In genomic region chr4:188145626-188146025, GRCh38 we compare ENCODE assay signal across 30 cellular contexts. TPM values are rescaled to one million over a fixed set of nuclear protein-coding genes. Genes with fewer than 3 reads are reported as not detected.
"Had no signal": no experiment of that assay in that cellular context is flagged by ENCODE, and none has a peak within 500 bp of the region (broad histone marks: within the 10 kb centered on the region; RNA-seq: fewer than 3 reads in every experiment).

No MANE protein-coding gene starts in this region.

- H3K4me3 ChIP-seq: adrenal gland, left ventricle myocardium inferior, lung, mucosa of descending colon, spleen, testis had no signal

- H3K27ac ChIP-seq: adrenal gland, left ventricle myocardium inferior, spleen, testis, WERI-Rb-1 had no signal

- H3K27me3 ChIP-seq: adrenal gland, spleen, testis had no signal

- DNase-seq: activated CD4-positive, alpha-beta memory T cell treated with anti-CD3 and anti-CD28 coated beads for 36 hours; activated CD4-positive, alpha-beta T cell treated with anti-CD3 and anti-CD28 coated beads, Interleukin-2, amount 10 ng/mL, durations not matched to agents 24 days and 14 days; activated CD8-positive, alpha-beta memory T cell treated with anti-CD3 and anti-CD28 coated beads, Interleukin-2, amount 50 U/mL, for 4 hours; activated effector memory CD4-positive, alpha-beta T cell treated with anti-CD3 and anti-CD28 coated beads, Interleukin-2, amount 50 U/mL, for 16 hours; activated naive CD4-positive, alpha-beta T cell treated with anti-CD3 and anti-CD28 coated beads for 36 hours; activated naive CD8-positive, alpha-beta T cell treated with anti-CD3 and anti-CD28 coated beads for 36 hours; activated T-cell treated with anti-CD3 and anti-CD28 coated beads, Interleukin-2, amount 50 U/mL, for 1 hour; adrenal gland; aorta; endodermal cell; islet precursor cell; left ventricle myocardium inferior; mucosa of descending colon; posterior cingulate gyrus; right cardiac atrium; spleen; stimulated activated naive CD4-positive, alpha-beta T cell; T-helper 9 cell; testis; WERI-Rb-1 had no signal

RNA-seq across cellular contexts. Expression of gene TRIML1, which starts 6.4 kb away (rescaled TPM):
- total RNA-seq: activated CD4-positive, alpha-beta memory T cell treated with anti-CD3 and anti-CD28 coated beads for 36 hours; activated CD4-positive, alpha-beta T cell treated with anti-CD3 and anti-CD28 coated beads, Interleukin-2, amount 10 ng/mL, durations not matched to agents 24 days and 14 days; activated CD8-positive, alpha-beta memory T cell treated with anti-CD3 and anti-CD28 coated beads for 36 hours; activated naive CD4-positive, alpha-beta T cell treated with anti-CD3 and anti-CD28 coated beads for 36 hours; activated naive CD8-positive, alpha-beta T cell treated with anti-CD3 and anti-CD28 coated beads for 36 hours; activated T-helper 1 cell treated with anti-CD3 and anti-CD28 coated beads, Interleukin-12 subunit alpha, Interleukin-12 subunit beta, Interleukin-2, Interleukin-4 antibody, amounts not matched to agents 30 ng/mL and 10 ng/mL and 1 ng/mL, durations not matched to agents 14 hours and 24 hours and 36 hours; adrenal gland; aorta; cardiac septum; endodermal cell; esophagus mucosa; frontal cortex; left ventricle myocardium inferior; lung; mesenteric fat pad; mucosa of descending colon; myocyte; natural killer cell treated with Interleukin-12 subunit alpha and Interleukin-12 subunit beta and Interleukin-15 and Interleukin-18, amount 100 ng/mL, for 72 hours; omental fat pad; right cardiac atrium; spleen had no signal
- polyA plus RNA-seq: adrenal gland, aorta, lung, right cardiac atrium, spleen had no signal

RNA-seq across cellular contexts. Expression of gene TRIML2, which starts 36.2 kb away (rescaled TPM):
- total RNA-seq: activated CD4-positive, alpha-beta memory T cell treated with anti-CD3 and anti-CD28 coated beads for 36 hours; activated CD4-positive, alpha-beta T cell treated with anti-CD3 and anti-CD28 coated beads, Interleukin-2, amount 10 ng/mL, durations not matched to agents 24 days and 14 days; activated CD8-positive, alpha-beta memory T cell treated with anti-CD3 and anti-CD28 coated beads for 36 hours; activated naive CD4-positive, alpha-beta T cell treated with anti-CD3 and anti-CD28 coated beads for 36 hours; activated naive CD8-positive, alpha-beta T cell treated with anti-CD3 and anti-CD28 coated beads for 36 hours; activated T-helper 1 cell treated with anti-CD3 and anti-CD28 coated beads, Interleukin-12 subunit alpha, Interleukin-12 subunit beta, Interleukin-2, Interleukin-4 antibody, amounts not matched to agents 30 ng/mL and 10 ng/mL and 1 ng/mL, durations not matched to agents 14 hours and 24 hours and 36 hours; aorta; cardiac septum; esophagus mucosa; frontal cortex; left ventricle myocardium inferior; lung; mesenteric fat pad; mucosa of descending colon; myocyte; natural killer cell treated with Interleukin-12 subunit alpha and Interleukin-12 subunit beta and Interleukin-15 and Interleukin-18, amount 100 ng/mL, for 72 hours; omental fat pad; right cardiac atrium; spleen had no signal
- polyA plus RNA-seq: aorta, right cardiac atrium, spleen had no signal
